Comparison of ENCODE assay signal across 1 cellular context in the genomic region with DNA sequence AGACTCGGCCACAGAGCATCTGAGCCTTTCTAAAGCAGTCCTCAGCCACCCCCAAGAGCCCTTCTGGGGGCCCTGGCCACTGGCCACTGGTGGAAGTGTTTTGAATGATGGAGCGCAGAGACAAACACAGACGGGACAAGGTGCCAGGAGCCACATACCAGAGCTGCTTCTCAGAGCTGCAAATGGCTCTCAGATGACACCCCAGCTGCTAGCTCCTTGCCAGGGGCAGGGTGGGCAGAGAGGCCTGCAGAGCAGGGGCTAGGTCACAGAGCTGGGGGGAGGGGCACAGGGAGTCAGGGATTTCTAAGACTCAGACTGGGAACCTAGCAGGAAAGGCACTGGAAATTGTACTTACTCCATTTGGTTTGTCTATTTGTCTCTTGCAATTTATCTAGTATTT.
TF ChIP-seq lines count a peak whose summit lies in the region.

No MANE protein-coding gene starts in this region.

TF ChIP-seq in SK-N-SH treated with all-trans-retinoic acid at 6 μM for 48 hours, 23 proteins besides CTCF, POLR2A, EP300 and RAD21 (continued from another document):
- no peak for TF ChIP-seq ZFP30 (CRISPR knock-in tag; IDR thresholded peaks at IDR 0.05)
- TF ChIP-seq, protein P1, sequence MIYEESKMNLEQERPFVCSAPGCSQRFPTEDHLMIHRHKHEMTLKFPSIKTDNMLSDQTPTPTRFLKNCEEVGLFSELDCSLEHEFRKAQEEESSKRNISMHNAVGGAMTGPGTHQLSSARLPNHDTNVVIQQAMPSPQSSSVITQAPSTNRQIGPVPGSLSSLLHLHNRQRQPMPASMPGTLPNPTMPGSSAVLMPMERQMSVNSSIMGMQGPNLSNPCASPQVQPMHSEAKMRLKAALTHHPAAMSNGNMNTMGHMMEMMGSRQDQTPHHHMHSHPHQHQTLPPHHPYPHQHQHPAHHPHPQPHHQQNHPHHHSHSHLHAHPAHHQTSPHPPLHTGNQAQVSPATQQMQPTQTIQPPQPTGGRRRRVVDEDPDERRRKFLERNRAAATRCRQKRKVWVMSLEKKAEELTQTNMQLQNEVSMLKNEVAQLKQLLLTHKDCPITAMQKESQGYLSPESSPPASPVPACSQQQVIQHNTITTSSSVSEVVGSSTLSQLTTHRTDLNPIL (CRISPR knock-in tag; IDR thresholded peaks at IDR 0.05; ENCODE audit: low read depth): no peak
